Comparison of ENCODE assay signal across 11 cellular contexts in the genomic region with DNA sequence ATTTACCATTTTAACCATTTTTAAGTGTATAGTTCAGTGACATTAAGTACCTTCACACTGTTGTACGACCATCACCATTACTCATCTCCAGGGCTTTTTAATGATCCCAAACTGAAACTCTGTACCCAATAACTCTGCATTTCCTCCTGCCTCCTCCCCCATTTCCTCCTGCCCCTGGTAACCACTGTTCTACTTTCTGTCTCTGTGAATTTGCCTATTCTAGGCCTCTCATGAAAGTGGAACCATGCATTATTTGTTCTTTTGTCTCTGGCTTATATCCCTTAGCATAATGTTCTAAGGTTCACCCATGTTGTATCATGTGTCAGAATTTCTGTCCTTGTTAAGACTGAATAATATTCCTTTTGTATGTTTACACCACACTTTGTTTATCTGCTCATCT.
A peak's percentile ranks its signal among the peaks of the same experiment; 100 is the strongest.
DNase-seq lines count a peak whose midpoint lies in the region; ATAC-seq and TF ChIP-seq lines count a peak whose summit lies in the region.
"Had no signal": no experiment of that assay in that cellular context is flagged by ENCODE, and none has a peak within 500 bp of the region (broad histone marks: within the 10 kb centered on the region; RNA-seq: fewer than 3 reads in every experiment).

No MANE protein-coding gene starts in this region.

- no peaks in the 10 kb centered on the region for H3K27me3 Mint-ChIP-seq in stimulated activated naive CD8-positive, alpha-beta T cell treated with anti-CD3 and anti-CD28 coated beads, Interleukin-15, amount 100 ng/mL, for 72 hours
- H3K27me3 Mint-ChIP-seq: stimulated activated naive B cell treated with anti-CD40 and anti-IgM and Interleukin-4, amounts not matched to agents 10 μg/mL and 1 μg/mL and 100 μg/mL, for 72 hours had no signal

- H3K27ac ChIP-seq in cardiac muscle cell = peak overlapping the region; percentile 63
- H3K27ac ChIP-seq: sigmoid colon had no signal

- no peak overlapping the region for H3K4me3 Mint-ChIP-seq in stimulated activated naive CD8-positive, alpha-beta T cell treated with anti-CD3 and anti-CD28 coated beads, Interleukin-15, amount 100 ng/mL, for 72 hours
- H3K4me3 Mint-ChIP-seq: stimulated activated naive B cell treated with anti-CD40 and anti-IgM and Interleukin-4, amounts not matched to agents 10 μg/mL and 1 μg/mL and 100 μg/mL, for 72 hours had no signal

- H3K4me1 Mint-ChIP-seq in stimulated activated naive CD8-positive, alpha-beta T cell treated with anti-CD3 and anti-CD28 coated beads, Interleukin-15, amount 100 ng/mL, for 72 hours = peaks cover 15% of the 10 kb centered on the region

- CTCF ChIA-PET in GM10248 (lab: Yijun Ruan, JAX) = interaction anchor here (1.0 kb wide), 1 partner anchor 360 kb away, joined by 3 read pairs; no protein-coding TSS in a partner anchor

- H3K4me3 ChIP-seq in cardiac muscle cell = no peak overlapping the region
- H3K4me3 ChIP-seq: left lung, sigmoid colon had no signal

- H3K9me3 Mint-ChIP-seq in stimulated activated naive CD8-positive, alpha-beta T cell treated with anti-CD3 and anti-CD28 coated beads, Interleukin-15, amount 100 ng/mL, for 72 hours = no peaks in the 10 kb centered on the region
- H3K9me3 Mint-ChIP-seq: stimulated activated naive B cell treated with anti-CD40 and anti-IgM and Interleukin-4, amounts not matched to agents 10 μg/mL and 1 μg/mL and 100 μg/mL, for 72 hours had no signal

- no peak overlapping the region for H3K27ac Mint-ChIP-seq in stimulated activated naive CD8-positive, alpha-beta T cell treated with anti-CD3 and anti-CD28 coated beads, Interleukin-15, amount 100 ng/mL, for 72 hours
- H3K27ac Mint-ChIP-seq: stimulated activated naive B cell treated with anti-CD40 and anti-IgM and Interleukin-4, amounts not matched to agents 10 μg/mL and 1 μg/mL and 100 μg/mL, for 72 hours had no signal

- DNase-seq in cardiac muscle cell (ENCODE audit: low read depth in 1 of 2, low spot score in 1 of 2) (no peak), left cardiac atrium (no peak), NCI-H1417 treated with DMSO at 0.1 percent for 48 hours (lab: John Stamatoyannopoulos, UW) (no peak), GM10248 (ENCODE audit: extremely low spot score) (no peak)
- DNase-seq in stimulated activated naive CD8-positive, alpha-beta T cell treated with anti-CD3 and anti-CD28 coated beads, Interleukin-15, amount 100 ng/mL, for 72 hours = no peak
- DNase-seq in activated CD8-positive, alpha-beta memory T cell treated with anti-CD3 and anti-CD28 coated beads for 24 hours = no peak
- DNase-seq: left lung; sigmoid colon; stimulated activated naive B cell treated with anti-CD40 and anti-IgM and Interleukin-4, amounts not matched to agents 10 μg/mL and 1 μg/mL and 100 μg/mL, for 72 hours had no signal

- no peaks in the 10 kb centered on the region for H3K9me3 ChIP-seq in cardiac muscle cell (ENCODE audit: low read depth)
- H3K9me3 ChIP-seq: left lung, sigmoid colon had no signal

- no peaks in the 10 kb centered on the region for H3K36me3 ChIP-seq in cardiac muscle cell
- H3K36me3 ChIP-seq: left lung, sigmoid colon had no signal

- intact Hi-C loops in left cardiac atrium (cut with DNase I) = no loop called here

- POLR2A ChIA-PET in GM10248 (lab: Yijun Ruan, JAX) = no interaction called here

- ATAC-seq in left cardiac atrium = no peak
- ATAC-seq in HG02642 (IDR thresholded peaks at IDR 0.05; ENCODE audit: poor library complexity, unreplicated experiment) = peak; percentile 92
- ATAC-seq in HG03521 (IDR thresholded peaks at IDR 0.05; ENCODE audit: unreplicated experiment) = peak; percentile 92
- peak; percentile 76 for ATAC-seq in stimulated activated naive CD8-positive, alpha-beta T cell treated with anti-CD3 and anti-CD28 coated beads, Interleukin-15, amount 100 ng/mL, for 72 hours
- ATAC-seq: left lung had no signal

- no peaks in the 10 kb centered on the region for H3K27me3 ChIP-seq in cardiac muscle cell
- H3K27me3 ChIP-seq: left lung, sigmoid colon had no signal

- H3K4me1 ChIP-seq in cardiac muscle cell (ENCODE audit: low read depth) = peaks cover 12% of the 10 kb centered on the region
- H3K4me1 ChIP-seq: sigmoid colon had no signal

- TF ChIP-seq CTCF in cardiac muscle cell (IDR thresholded peaks at IDR 0.05; ENCODE audit: low read depth, low read length) (no peak), GM10248 (IDR thresholded peaks at IDR 0.05; ENCODE audit: control extremely low read depth, extremely low read depth, low read depth, missing control alignments) (no peak)

Comparison
In these comparisons a context has a peak if more than half of its experiments do, and no peak if none do; other contexts are left out.
1. ATAC-seq: peak in HG02642 (single experiment), HG03521 (single experiment) and stimulated activated naive CD8-positive, alpha-beta T cell treated with anti-CD3 and anti-CD28 coated beads, Interleukin-15, amount 100 ng/mL, for 72 hours (single experiment); none in left cardiac atrium (0 of 2).